In genomic region chr2:133956434-133956935, GRCh38 we compare ENCODE assay signal across 23 cellular contexts.
"Had no signal": no experiment of that assay in that cellular context is flagged by ENCODE, and none has a peak within 500 bp of the region (broad histone marks: within the 10 kb centered on the region; RNA-seq: fewer than 3 reads in every experiment).

No MANE protein-coding gene starts in this region.

- H3K4me3 ChIP-seq: esophagus squamous epithelium, gastroesophageal sphincter, left ventricle myocardium inferior, lung, pancreas, right lobe of liver, spleen had no signal

- DNase-seq: effector memory CD4-positive, alpha-beta T cell; esophagus squamous epithelium; foreskin fibroblast; glutamatergic neuron; left cardiac atrium; left ventricle myocardium inferior; naive thymus-derived CD8-positive, alpha-beta T cell; nucleus accumbens; pancreas; right lobe of liver; spleen; stimulated activated CD4-positive, alpha-beta T cell treated with anti-CD3 and anti-CD28 coated beads, Interleukin-15, amount 100 ng/mL, for 24 hours; stimulated activated CD4-positive, alpha-beta T cell treated with anti-CD3 and anti-CD28 coated beads, Interleukin-1b, Interleukin-23, amount 100 ng/mL, for 48 hours; stimulated activated CD4-positive, alpha-beta T cell treated with anti-CD3 and anti-CD28 coated beads, Interleukin-4, amount 100 ng/mL, for 24 hours; stimulated activated naive B cell treated with anti-CD40 and anti-IgM and Interleukin-4, amounts not matched to agents 10 μg/mL and 1 μg/mL and 100 μg/mL, for 72 hours; stimulated activated naive CD8-positive, alpha-beta T cell treated with anti-CD3 and anti-CD28 coated beads, Interleukin-15, amount 100 ng/mL, for 72 hours had no signal

- FAIRE-seq: endometrium, keratinocyte, pancreas, urothelium cell line had no signal

- ATAC-seq: gastroesophageal sphincter; naive thymus-derived CD8-positive, alpha-beta T cell; pancreas; right lobe of liver; stimulated activated naive B cell treated with anti-CD40 and anti-IgM and Interleukin-4, amounts not matched to agents 10 μg/mL and 1 μg/mL and 100 μg/mL, for 72 hours; stimulated activated naive CD8-positive, alpha-beta T cell treated with anti-CD3 and anti-CD28 coated beads, Interleukin-15, amount 100 ng/mL, for 72 hours had no signal

- H3K27ac Mint-ChIP-seq: naive thymus-derived CD8-positive, alpha-beta T cell; progenitor cell of endocrine pancreas; stimulated activated naive B cell treated with anti-CD40 and anti-IgM and Interleukin-4, amounts not matched to agents 10 μg/mL and 1 μg/mL and 100 μg/mL, for 72 hours had no signal

- H3K36me3 ChIP-seq: esophagus squamous epithelium, gastroesophageal sphincter, left ventricle myocardium inferior, pancreas, right lobe of liver, spleen had no signal

- H3K36me3 Mint-ChIP-seq: naive thymus-derived CD8-positive, alpha-beta T cell; stimulated activated naive B cell treated with anti-CD40 and anti-IgM and Interleukin-4, amounts not matched to agents 10 μg/mL and 1 μg/mL and 100 μg/mL, for 72 hours had no signal

- H3K27me3 ChIP-seq: gastroesophageal sphincter, pancreas, right lobe of liver had no signal

- H3K9me3 Mint-ChIP-seq: naive thymus-derived CD8-positive, alpha-beta T cell; stimulated activated naive CD8-positive, alpha-beta T cell treated with anti-CD3 and anti-CD28 coated beads, Interleukin-15, amount 100 ng/mL, for 72 hours had no signal

- H3K27ac ChIP-seq: epithelial cell of prostate, esophagus squamous epithelium, gastroesophageal sphincter, left ventricle myocardium inferior, pancreas, right lobe of liver, spleen had no signal

- H3K9me3 ChIP-seq: esophagus squamous epithelium, gastroesophageal sphincter, left ventricle myocardium inferior, pancreas, right lobe of liver, spleen had no signal

- H3K4me1 ChIP-seq: esophagus squamous epithelium, pancreas, right lobe of liver had no signal

- H3K4me1 Mint-ChIP-seq: stimulated activated naive CD8-positive, alpha-beta T cell treated with anti-CD3 and anti-CD28 coated beads, Interleukin-15, amount 100 ng/mL, for 72 hours had no signal

- H3K4me3 Mint-ChIP-seq: naive thymus-derived CD8-positive, alpha-beta T cell; stimulated activated naive B cell treated with anti-CD40 and anti-IgM and Interleukin-4, amounts not matched to agents 10 μg/mL and 1 μg/mL and 100 μg/mL, for 72 hours; stimulated activated naive CD8-positive, alpha-beta T cell treated with anti-CD3 and anti-CD28 coated beads, Interleukin-15, amount 100 ng/mL, for 72 hours had no signal
